16 cellular contexts compared by ENCODE assay signal in genomic region chr14:35346738-35347322, GRCh38. TPM values are rescaled to one million over a fixed set of nuclear protein-coding genes. Genes with fewer than 3 reads are reported as not detected.
DNase-seq lines count a peak whose midpoint lies in the region; TF ChIP-seq lines count a peak whose summit lies in the region.
"Had no signal": no experiment of that assay in that cellular context is flagged by ENCODE, and none has a peak within 500 bp of the region (broad histone marks: within the 10 kb centered on the region; RNA-seq: fewer than 3 reads in every experiment).

No MANE protein-coding gene starts in this region.

- H2BK12ac ChIP-seq in neuronal stem cell (ENCODE audit: low read length), result no peak overlapping the region

- H3K4me3 ChIP-seq in BLaER1, result no peak overlapping the region
- H3K4me3 ChIP-seq in HUES6 (ENCODE audit: low read depth, low read length), result no peak overlapping the region
- H3K4me3 ChIP-seq in neuronal stem cell (ENCODE audit: low read length in 2 of 2), result no peak overlapping the region

- H4K8ac ChIP-seq in neuronal stem cell (ENCODE audit: low read depth, low read length), result no peak overlapping the region

- peaks cover 7% of the 10 kb centered on the region for H3K4me1 Mint-ChIP-seq in MCF 10A (ENCODE audit: insufficient read depth, unreplicated experiment)

- H3K36me3 Mint-ChIP-seq in MCF 10A (ENCODE audit: insufficient read depth, unreplicated experiment), result no peaks in the 10 kb centered on the region

- no peak overlapping the region for H4K91ac ChIP-seq in neuronal stem cell (ENCODE audit: low read depth, low read length, poor library complexity)

- no peaks in the 10 kb centered on the region for H4K20me1 ChIP-seq in BLaER1

- H3K79me1 ChIP-seq in neuronal stem cell (ENCODE audit: low read depth, low read length), result no peaks in the 10 kb centered on the region

- POLR2A ChIA-PET in MCF 10A (lab: Yijun Ruan, JAX), result interaction anchor here (1.1 kb wide), 1 partner anchor 10 kb away, joined by 3 read pairs; no protein-coding TSS in a partner anchor

- BruUV-seq in MCF 10A (replicated peaks; lab: Mats Ljungman, UMichigan), result no TSS peak

- H3K4ac ChIP-seq in neuronal stem cell (ENCODE audit: low read length), result no peak overlapping the region

- no peak overlapping the region for H3K4me3 Mint-ChIP-seq in MCF 10A (ENCODE audit: unreplicated experiment)
- H3K4me3 Mint-ChIP-seq: CD4-positive, alpha-beta T cell had no signal

- H3K4me1 ChIP-seq in BLaER1 (peaks cover 93% of the 10 kb centered on the region), HUES6 (ENCODE audit: control insufficient read depth, insufficient read depth, low read length) (peaks cover 31% of the 10 kb centered on the region), neuronal stem cell (ENCODE audit: control insufficient read depth in 2 of 2, insufficient read depth in 1 of 2, low read depth in 1 of 2, low read length in 2 of 2) (peaks cover 7 to 15% of the 10 kb centered on the region in 2 donors)

- peak overlapping the region; percentile 43 for H3K23ac ChIP-seq in neuronal stem cell (ENCODE audit: low read depth, low read length, poor library complexity)

- intact Hi-C loops in MCF 10A (cut with micrococcal nuclease), result no loop called here

- peak overlapping the region; percentile 44 for H2BK15ac ChIP-seq in neuronal stem cell (ENCODE audit: low read length)

- CTCF ChIA-PET in MCF 10A (lab: Yijun Ruan, JAX), result no interaction called here

- no peaks in the 10 kb centered on the region for H3K9me3 Mint-ChIP-seq in MCF 10A (ENCODE audit: unreplicated experiment)
- H3K9me3 Mint-ChIP-seq: CD4-positive, alpha-beta T cell had no signal

- H3K27me3 ChIP-seq in BLaER1 (no peaks in the 10 kb centered on the region), HUES6 (ENCODE audit: control insufficient read depth, insufficient read depth, low read length) (no peaks in the 10 kb centered on the region), neuronal stem cell (ENCODE audit: control insufficient read depth in 3 of 3, insufficient read depth in 3 of 3, low read depth in 1 of 3, low read length in 3 of 3) (no peaks in the 10 kb centered on the region)

- H3K36me3 ChIP-seq in BLaER1 (no peaks in the 10 kb centered on the region), HUES6 (ENCODE audit: control insufficient read depth, insufficient read depth, low read length) (no peaks in the 10 kb centered on the region), neuronal stem cell (replicated peaks in 1 of 2; ENCODE audit: control insufficient read depth in 2 of 2, insufficient read depth in 2 of 2, low read length in 2 of 2) (no peaks in the 10 kb centered on the region)

- H2AFZ ChIP-seq in neuronal stem cell (ENCODE audit: low read length), result peak overlapping the region; percentile 97

- H2BK120ac ChIP-seq in neuronal stem cell (ENCODE audit: low read depth, low read length), result no peak overlapping the region

- no peaks in the 10 kb centered on the region for H3K27me3 Mint-ChIP-seq in MCF 10A (ENCODE audit: insufficient read depth, unreplicated experiment)

- H2BK5ac ChIP-seq in neuronal stem cell (ENCODE audit: low read length), result no peak overlapping the region

- no peak for TF ChIP-seq CTCF in MCF 10A (IDR thresholded peaks at IDR 0.05; ENCODE audit: unreplicated experiment)

- H3K9me3 ChIP-seq in BLaER1 (no peaks in the 10 kb centered on the region), HUES6 (ENCODE audit: control insufficient read depth, insufficient read depth, low read depth, low read length) (no peaks in the 10 kb centered on the region), neuronal stem cell (replicated peaks in 1 of 2; ENCODE audit: control insufficient read depth in 2 of 2, insufficient read depth in 1 of 2, low read depth in 1 of 2, low read length in 2 of 2) (no peaks in the 10 kb centered on the region)
- H3K9me3 ChIP-seq: SK-N-SH had no signal

- peak overlapping the region; percentile 43 for H2AK5ac ChIP-seq in neuronal stem cell (ENCODE audit: low read depth, low read length)

- H3K14ac ChIP-seq in neuronal stem cell (ENCODE audit: low read length), result no peak overlapping the region

- H3K9ac ChIP-seq in BLaER1 (no peak overlapping the region), HUES6 (ENCODE audit: low read length) (no peak overlapping the region), neuronal stem cell (ENCODE audit: low read depth, low read length, poor library complexity) (no peak overlapping the region)
- H3K9ac ChIP-seq: SK-N-SH had no signal

- WGBS in neuronal stem cell (ENCODE audit: extremely low coverage in 2 of 2, insufficient read length in 2 of 2, insufficient replicate concordance in 1 of 2), 2 donors, result no CpG with 5 or more reads among the region's 11 CpGs

- peak overlapping the region; percentile 71 for H3K18ac ChIP-seq in neuronal stem cell (ENCODE audit: low read length)

- H3K27ac ChIP-seq in BLaER1, result peak overlapping the region; percentile 44; the same call in 1 of the 2 replicates
- peak overlapping the region; percentile 3; the same call in 1 of the 2 replicates for H3K27ac ChIP-seq in HUES6 (ENCODE audit: low read depth, low read length)
- no peak overlapping the region for H3K27ac ChIP-seq in neuronal stem cell (replicated peaks; ENCODE audit: low read length)

- H3K27ac Mint-ChIP-seq in MCF 10A (ENCODE audit: low read depth, unreplicated experiment), result no peak overlapping the region
- H3K27ac Mint-ChIP-seq: CD4-positive, alpha-beta T cell had no signal

- DNase-seq in iPS-NIHi7 (ENCODE audit: extremely low spot score), result peak; percentile 7
- DNase-seq in neuronal stem cell (ENCODE audit: low spot score), result no peak
- no peak for DNase-seq in EL
- DNase-seq in MCF 10A (ENCODE audit: unreplicated experiment), result no peak
- no peak for DNase-seq in AG08396 (ENCODE audit: low spot score)
- DNase-seq in pons (ENCODE audit: low spot score), result no peak
- DNase-seq: Calu3; CD4-positive, alpha-beta T cell; DMS79; Karpas-422; MM.1S; NCI-H1105 treated with DMSO at 0.1 percent for 48 hours; NCI-H526 treated with DMSO at 0.1 percent for 48 hours had no signal

- peak overlapping the region; percentile 86 for H3K4me2 ChIP-seq in BLaER1
- H3K4me2 ChIP-seq in neuronal stem cell (ENCODE audit: insufficient read depth, low read length, poor library complexity, severe bottlenecking), result no peak overlapping the region
- H3K4me2 ChIP-seq: SK-N-SH had no signal

RNA-seq across cellular contexts. Expression of gene PSMA6, which starts 54.6 kb away (rescaled TPM):
- polyA plus RNA-seq in neuronal stem cell (2013, experiment 1 of 2), result 224 TPM
- 218 TPM for polyA plus RNA-seq in neuronal stem cell (2013, experiment 2 of 2)
- 260 and 322 TPM in 2 replicates for total RNA-seq in MCF 10A (2022)

RNA-seq across cellular contexts. Expression of gene NFKBIA, which starts 57.7 kb away (rescaled TPM):
- polyA plus RNA-seq in neuronal stem cell (2013, experiment 1 of 2), result 18.9 TPM
- polyA plus RNA-seq in neuronal stem cell (2013, experiment 2 of 2), result 19.1 TPM
- total RNA-seq in MCF 10A (2022), result 74.5 and 112 TPM in 2 replicates
